In genomic region chr11:44563716-44564115, GRCh38 we compare ENCODE assay signal across 10 cellular contexts. TPM values are rescaled to one million over a fixed set of nuclear protein-coding genes. Genes with fewer than 3 reads are reported as not detected.
A peak's percentile ranks its signal among the peaks of the same experiment; 100 is the strongest.
DNase-seq lines count a peak whose midpoint lies in the region; ATAC-seq and TF ChIP-seq lines count a peak whose summit lies in the region.
"Had no signal": no experiment of that assay in that cellular context is flagged by ENCODE, and none has a peak within 500 bp of the region (broad histone marks: within the 10 kb centered on the region; RNA-seq: fewer than 3 reads in every experiment).

No MANE protein-coding gene starts in this region.

- H3K36me3 Mint-ChIP-seq in natural killer cell treated with Interleukin-12 subunit alpha and Interleukin-12 subunit beta and Interleukin-15 and Interleukin-18, amount 100 ng/mL, for 72 hours, result no peaks in the 10 kb centered on the region

- H3K4me1 ChIP-seq in left ventricle myocardium inferior, result peaks cover 53% of the 10 kb centered on the region
- peaks cover 56 to 58% of the 10 kb centered on the region in 2 donors for H3K4me1 ChIP-seq in duodenal mucosa (ENCODE audit: control insufficient read depth in 1 of 2, insufficient read depth in 2 of 2, low read length in 2 of 2)
- H3K4me1 ChIP-seq in urinary bladder (ENCODE audit: insufficient read depth), result no peaks in the 10 kb centered on the region

- no peak for TF ChIP-seq CTCF in left ventricle myocardium inferior (IDR thresholded peaks at IDR 0.05; ENCODE audit: borderline replicate concordance)

- H3K4me3 Mint-ChIP-seq in natural killer cell treated with Interleukin-12 subunit alpha and Interleukin-12 subunit beta and Interleukin-15 and Interleukin-18, amount 100 ng/mL, for 72 hours, result peak overlapping the region; percentile 18

- H3K9me3 ChIP-seq in left ventricle myocardium inferior (replicated peaks) (no peaks in the 10 kb centered on the region), duodenal mucosa (ENCODE audit: control insufficient read depth in 1 of 2, low read length in 2 of 2) (no peaks in the 10 kb centered on the region)

- no peak overlapping the region for H3K27ac Mint-ChIP-seq in natural killer cell treated with Interleukin-12 subunit alpha and Interleukin-12 subunit beta and Interleukin-15 and Interleukin-18, amount 100 ng/mL, for 72 hours

- WGBS in urinary bladder, result 68% methylated on average over 6 of the region's 6 CpGs

- H3K4me1 Mint-ChIP-seq in natural killer cell treated with Interleukin-12 subunit alpha and Interleukin-12 subunit beta and Interleukin-15 and Interleukin-18, amount 100 ng/mL, for 72 hours (ENCODE audit: low read depth in 2 of 2), result peaks cover 28 to 45% of the 10 kb centered on the region in 2 donors

- ATAC-seq in left cardiac atrium, result no peak
- ATAC-seq in natural killer cell treated with Interleukin-12 subunit alpha and Interleukin-12 subunit beta and Interleukin-15 and Interleukin-18, amount 100 ng/mL, for 72 hours, result no peak
- ATAC-seq in GM19463 (IDR thresholded peaks at IDR 0.05; ENCODE audit: unreplicated experiment), result no peak

- no peak overlapping the region for H3K4me3 ChIP-seq in left ventricle myocardium inferior
- H3K4me3 ChIP-seq in duodenal mucosa (ENCODE audit: low read depth in 1 of 2, low read length in 2 of 2), result no peak overlapping the region
- no peak overlapping the region for H3K4me3 ChIP-seq in urinary bladder (ENCODE audit: low read depth, low read length)

- no peaks in the 10 kb centered on the region for H3K9me3 Mint-ChIP-seq in natural killer cell treated with Interleukin-12 subunit alpha and Interleukin-12 subunit beta and Interleukin-15 and Interleukin-18, amount 100 ng/mL, for 72 hours

- intact Hi-C loops in left ventricle myocardium inferior (cut with micrococcal nuclease), result no loop called here
- intact Hi-C loops in left cardiac atrium (cut with DNase I), result loop anchor here (5.0 to 10.0 kb wide), 2 partner anchors 349 to 351 kb away; no protein-coding TSS in a partner anchor

- H3K9ac ChIP-seq in duodenal mucosa (ENCODE audit: low read depth in 1 of 2, low read length in 2 of 2), result peak overlapping the region; percentile 81 to 85

- H3K36me3 ChIP-seq in left ventricle myocardium inferior, result no peaks in the 10 kb centered on the region
- H3K36me3 ChIP-seq in duodenal mucosa (ENCODE audit: control insufficient read depth in 1 of 2, insufficient read depth in 2 of 2, low read length in 2 of 2), result no peaks in the 10 kb centered on the region
- H3K36me3 ChIP-seq in urinary bladder (ENCODE audit: insufficient read depth), result no peaks in the 10 kb centered on the region

- peak overlapping the region; percentile 98 for H3K27ac ChIP-seq in left ventricle myocardium inferior (replicated peaks)
- H3K27ac ChIP-seq in duodenal mucosa (ENCODE audit: low read depth, low read length), result peak overlapping the region; percentile 94
- peak overlapping the region; percentile 97 for H3K27ac ChIP-seq in urinary bladder (ENCODE audit: low read depth)

- H3K27me3 ChIP-seq in left ventricle myocardium inferior (ENCODE audit: low read depth), result no peaks in the 10 kb centered on the region
- no peaks in the 10 kb centered on the region for H3K27me3 ChIP-seq in duodenal mucosa (ENCODE audit: control insufficient read depth in 1 of 2, insufficient read depth in 2 of 2, low read length in 2 of 2)

- no peaks in the 10 kb centered on the region for H3K27me3 Mint-ChIP-seq in natural killer cell treated with Interleukin-12 subunit alpha and Interleukin-12 subunit beta and Interleukin-15 and Interleukin-18, amount 100 ng/mL, for 72 hours

- DNase-seq in left ventricle myocardium inferior (no peak), left cardiac atrium (no peak), NCI-H510A (lab: John Stamatoyannopoulos, UW) (no peak), NCI-H345 treated with DMSO at 0.1 percent for 48 hours (lab: John Stamatoyannopoulos, UW; ENCODE audit: unreplicated experiment) (no peak)
- no peak for DNase-seq in natural killer cell treated with Interleukin-12 subunit alpha and Interleukin-12 subunit beta and Interleukin-15 and Interleukin-18, amount 100 ng/mL, for 72 hours (ENCODE audit: low spot score)
- DNase-seq: amygdala, hypothalamus had no signal

RNA-seq across cellular contexts. Expression of gene CD82, which starts 1.7 kb away (rescaled TPM):
- 49.6 TPM for total RNA-seq in left ventricle myocardium inferior
- 10 to 100 TPM; 22.0 to 35.3 TPM for total RNA-seq in left cardiac atrium
- 100 to 1,000 TPM in 1 of 2 donors, 10 to 100 TPM in 1; 39.3 to 158 TPM for total RNA-seq in natural killer cell treated with Interleukin-12 subunit alpha and Interleukin-12 subunit beta and Interleukin-15 and Interleukin-18, amount 100 ng/mL, for 72 hours
- total RNA-seq in urinary bladder, result 13.1 TPM
- polyA plus RNA-seq in urinary bladder, result 37.4 TPM
